Comparison of ENCODE assay signal across 10 cellular contexts in genomic region chr16:3065742-3066439, GRCh38. TPM values are rescaled to one million over a fixed set of nuclear protein-coding genes. Genes with fewer than 3 reads are reported as not detected.
DNase-seq lines count a peak whose midpoint lies in the region; FAIRE-seq and TF ChIP-seq lines count a peak whose summit lies in the region.
"Had no signal": no experiment of that assay in that cellular context is flagged by ENCODE, and none has a peak within 500 bp of the region (broad histone marks: within the 10 kb centered on the region; RNA-seq: fewer than 3 reads in every experiment).

No MANE protein-coding gene starts in this region.

- H3K36me3 Mint-ChIP-seq in activated naive CD4-positive, alpha-beta T cell treated with anti-CD3 and anti-CD28 coated beads, Interleukin-2, amount 10 ng/mL, durations not matched to agents 7 days and 5 days = peaks cover 49% of the 10 kb centered on the region
- peaks cover 36% of the 10 kb centered on the region for H3K36me3 Mint-ChIP-seq in stimulated activated naive CD8-positive, alpha-beta T cell treated with anti-CD3 and anti-CD28 coated beads, Interleukin-15, Interleukin-2, amounts not matched to agents 100 ng/mL and 50 ng/mL, for 24 hours (ENCODE audit: low read depth)

- peaks cover 54% of the 10 kb centered on the region for H3K27me3 ChIP-seq in MM.1S (replicated peaks; ENCODE audit: insufficient read depth, low read length)

- no peaks in the 10 kb centered on the region for H3K27me3 Mint-ChIP-seq in activated naive CD4-positive, alpha-beta T cell treated with anti-CD3 and anti-CD28 coated beads, Interleukin-2, amount 10 ng/mL, durations not matched to agents 7 days and 5 days
- H3K27me3 Mint-ChIP-seq in stimulated activated naive CD8-positive, alpha-beta T cell treated with anti-CD3 and anti-CD28 coated beads, Interleukin-15, Interleukin-2, amounts not matched to agents 100 ng/mL and 50 ng/mL, for 24 hours = no peaks in the 10 kb centered on the region

- TF ChIP-seq CTCF in HFF-Myc (IDR thresholded peaks at IDR 0.05; ENCODE audit: low read depth, low read length, missing control alignments) (no peak), kidney (IDR thresholded peaks at IDR 0.05; ENCODE audit: borderline replicate concordance, extremely low read depth, insufficient read depth) (no peak), MM.1S (IDR thresholded peaks at IDR 0.05; ENCODE audit: low read length) (no peak)

- H3K4me1 ChIP-seq in kidney (ENCODE audit: control insufficient read depth in 1 of 2, insufficient read depth in 1 of 2, low read depth in 1 of 2, low read length in 2 of 2) (peaks cover 9 to 18% of the 10 kb centered on the region in 2 donors), MM.1S (ENCODE audit: low read length) (peaks cover 9% of the 10 kb centered on the region; the same call in 1 of the 2 replicates)

- peak overlapping the region; percentile 94 for H3K27ac Mint-ChIP-seq in activated naive CD4-positive, alpha-beta T cell treated with anti-CD3 and anti-CD28 coated beads, Interleukin-2, amount 10 ng/mL, durations not matched to agents 7 days and 5 days
- peak overlapping the region; percentile 99 for H3K27ac Mint-ChIP-seq in stimulated activated naive CD8-positive, alpha-beta T cell treated with anti-CD3 and anti-CD28 coated beads, Interleukin-15, Interleukin-2, amounts not matched to agents 100 ng/mL and 50 ng/mL, for 24 hours

- H3K9me3 ChIP-seq in kidney (ENCODE audit: control insufficient read depth in 1 of 2, low read length in 2 of 2) (no peaks in the 10 kb centered on the region), MM.1S (replicated peaks; ENCODE audit: insufficient read depth, low read length) (no peaks in the 10 kb centered on the region)

- H3F3A ChIP-seq in MM.1S (ENCODE audit: insufficient read depth, low read length) = no peaks in the 10 kb centered on the region

- H3K36me3 ChIP-seq in kidney (ENCODE audit: control insufficient read depth in 1 of 2, insufficient read depth in 2 of 2, low read length in 2 of 2) (no peaks in the 10 kb centered on the region), MM.1S (replicated peaks; ENCODE audit: insufficient read depth, low read length) (no peaks in the 10 kb centered on the region)

- H4K20me1 ChIP-seq in MM.1S (ENCODE audit: insufficient read depth, low read length) = no peaks in the 10 kb centered on the region

- no peaks in the 10 kb centered on the region for H3K9me3 Mint-ChIP-seq in activated naive CD4-positive, alpha-beta T cell treated with anti-CD3 and anti-CD28 coated beads, Interleukin-2, amount 10 ng/mL, durations not matched to agents 7 days and 5 days
- H3K9me3 Mint-ChIP-seq in stimulated activated naive CD8-positive, alpha-beta T cell treated with anti-CD3 and anti-CD28 coated beads, Interleukin-15, Interleukin-2, amounts not matched to agents 100 ng/mL and 50 ng/mL, for 24 hours = no peaks in the 10 kb centered on the region

- H2AFZ ChIP-seq in MM.1S (ENCODE audit: low read length) = no peak overlapping the region; the same call in 1 of the 2 replicates

- H3K4me2 ChIP-seq in MM.1S (ENCODE audit: low read depth, low read length) = no peak overlapping the region; the same call in 1 of the 2 replicates

- FAIRE-seq in kidney (lab: Jason Lieb, UNC) = no peak
- FAIRE-seq: TTC549 had no signal

- H3K27ac ChIP-seq in kidney (ENCODE audit: low read depth in 2 of 2, low read length in 2 of 2) (peak overlapping the region; percentile 81), MM.1S (ENCODE audit: low read length) (no peak overlapping the region)

- CTCF ChIA-PET in activated naive CD4-positive, alpha-beta T cell treated with anti-CD3 and anti-CD28 coated beads, Interleukin-2, amount 10 ng/mL, durations not matched to agents 7 days and 5 days (lab: Charles Lee) = interaction anchor here (1.2 to 7.0 kb wide), 5 partner anchors 9 to 64 kb away, joined by 3 to 67 read pairs (median 7); partner anchors contain the start of gene ZSCAN10

- DNase-seq in HFF-Myc (ENCODE audit: extremely low read depth, low read depth) = no peak
- DNase-seq in activated naive CD4-positive, alpha-beta T cell treated with anti-CD3 and anti-CD28 coated beads, Interleukin-2, amount 10 ng/mL, durations not matched to agents 7 days and 5 days = peak; percentile 47
- DNase-seq in kidney = peak; percentile 72
- DNase-seq in MM.1S = no peak
- DNase-seq in HCEC 1CT = no peak
- DNase-seq in medulla oblongata (ENCODE audit: extremely low spot score) = no peak
- DNase-seq: KG1 had no signal

- H3K79me2 ChIP-seq in MM.1S (ENCODE audit: low read length) = no peaks in the 10 kb centered on the region

- no peaks in the 10 kb centered on the region for H3K9me2 ChIP-seq in MM.1S (replicated peaks; ENCODE audit: insufficient read depth, low read length)

- H3K9ac ChIP-seq in kidney (ENCODE audit: low read length in 2 of 2) (peak overlapping the region; percentile 80 to 91), MM.1S (ENCODE audit: low read length) (no peak overlapping the region)

- H3K4me3 ChIP-seq in HFF-Myc (replicated peaks; ENCODE audit: low read depth, low read length) (peak overlapping the region; percentile 30), kidney (ENCODE audit: low read length in 2 of 2) (peak overlapping the region; percentile 52 to 64), MM.1S (ENCODE audit: low read length) (no peak overlapping the region)

- intact Hi-C loops in kidney (cut with DNase I) = loop anchor here (10.0 kb wide), 1 partner anchor 49 kb away; the partner anchor contains the start of gene ZNF205

- peaks cover 79% of the 10 kb centered on the region for H3K4me1 Mint-ChIP-seq in activated naive CD4-positive, alpha-beta T cell treated with anti-CD3 and anti-CD28 coated beads, Interleukin-2, amount 10 ng/mL, durations not matched to agents 7 days and 5 days
- peaks cover 54% of the 10 kb centered on the region for H3K4me1 Mint-ChIP-seq in stimulated activated naive CD8-positive, alpha-beta T cell treated with anti-CD3 and anti-CD28 coated beads, Interleukin-15, Interleukin-2, amounts not matched to agents 100 ng/mL and 50 ng/mL, for 24 hours (ENCODE audit: low read depth)

- peak overlapping the region; percentile 95 for H3K4me3 Mint-ChIP-seq in activated naive CD4-positive, alpha-beta T cell treated with anti-CD3 and anti-CD28 coated beads, Interleukin-2, amount 10 ng/mL, durations not matched to agents 7 days and 5 days
- H3K4me3 Mint-ChIP-seq in stimulated activated naive CD8-positive, alpha-beta T cell treated with anti-CD3 and anti-CD28 coated beads, Interleukin-15, Interleukin-2, amounts not matched to agents 100 ng/mL and 50 ng/mL, for 24 hours = peak overlapping the region; percentile 99

RNA-seq across cellular contexts. Expression of gene IL32, which starts 0.5 kb away (rescaled TPM):
- total RNA-seq in kidney = 181 TPM
- polyA plus RNA-seq in kidney (ENCODE audit: insufficient read depth, low read depth, low replicate concordance) = 495 TPM

RNA-seq across cellular contexts. Expression of gene MMP25, which starts 19.5 kb away (rescaled TPM):
- total RNA-seq in kidney = 1.7 TPM
- 0.65 TPM for polyA plus RNA-seq in kidney (ENCODE audit: insufficient read depth, low read depth, low replicate concordance)
- total RNA-seq: fibroblast of lung had no signal

RNA-seq across cellular contexts. Expression of gene BICDL2, which starts 29.1 kb away (rescaled TPM):
- total RNA-seq in kidney = 12.1 TPM
- 2.9 TPM for polyA plus RNA-seq in kidney (ENCODE audit: insufficient read depth, low read depth, low replicate concordance)
- total RNA-seq: fibroblast of lung had no signal
- polyA plus RNA-seq: fibroblast of lung had no signal

RNA-seq across cellular contexts. Expression of gene ZSCAN10, which starts 33.2 kb away (rescaled TPM):
- not detected for total RNA-seq in kidney
- not detected for polyA plus RNA-seq in kidney (ENCODE audit: insufficient read depth, low read depth, low replicate concordance)
- total RNA-seq: fibroblast of lung had no signal

RNA-seq across cellular contexts. Expression of gene THOC6, which starts 42.1 kb away (rescaled TPM):
- 26.1 TPM for total RNA-seq in kidney
- polyA plus RNA-seq in kidney (ENCODE audit: insufficient read depth, low read depth, low replicate concordance) = 21.2 TPM

Comparison
In these comparisons a context has a peak if more than half of its experiments do, and no peak if none do; other contexts are left out.
1. DNase-seq: peak in activated naive CD4-positive, alpha-beta T cell treated with anti-CD3 and anti-CD28 coated beads, Interleukin-2, amount 10 ng/mL, durations not matched to agents 7 days and 5 days (single experiment) and kidney (single experiment); none in HFF-Myc (single experiment), MM.1S (single experiment), HCEC 1CT (single experiment) and medulla oblongata (single experiment).